Comparison of ENCODE assay signal across 8 cellular contexts in the genomic region with DNA sequence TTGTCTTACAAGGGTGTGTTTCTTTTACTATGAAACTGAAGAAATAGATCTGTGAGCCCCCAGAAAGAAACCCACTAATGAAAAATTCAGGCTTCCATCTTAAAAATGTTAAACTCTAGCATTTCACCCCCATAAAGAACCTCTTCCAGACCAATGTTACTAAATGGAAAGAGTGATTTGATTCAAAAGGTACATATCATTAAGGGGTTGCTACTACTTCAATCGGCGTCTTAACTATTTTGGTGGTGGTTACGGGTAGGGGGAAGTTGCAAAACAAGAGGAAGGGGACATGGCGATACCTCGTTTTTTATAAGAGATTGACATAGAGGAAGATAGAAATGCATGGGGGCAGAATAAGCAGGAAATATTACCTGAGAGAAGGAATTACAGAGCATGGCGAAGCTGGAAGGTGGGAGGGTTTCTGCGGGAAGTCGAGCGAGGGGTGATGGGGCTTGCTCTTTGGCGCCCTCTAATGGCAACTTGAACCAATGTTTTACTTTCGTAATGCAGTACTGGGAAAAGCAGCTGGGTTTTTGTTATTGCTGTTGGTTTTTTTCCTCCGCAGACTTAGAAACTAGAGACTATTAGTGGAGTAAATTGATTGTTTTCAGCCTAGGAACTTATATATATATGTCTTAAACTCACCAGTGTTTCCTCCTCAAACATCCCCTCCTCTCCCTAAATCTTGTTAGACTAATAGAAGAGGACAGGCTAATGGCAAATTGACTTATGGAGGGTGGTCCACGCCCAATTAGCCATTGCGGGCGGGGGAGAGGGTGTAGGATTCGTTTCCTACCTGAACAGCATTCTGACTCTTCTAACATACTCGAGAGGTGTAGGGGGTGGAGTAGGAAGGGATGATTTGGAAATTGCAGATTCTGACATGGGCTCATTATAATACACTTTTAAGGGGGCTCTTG. TPM values are rescaled to one million over a fixed set of nuclear protein-coding genes. Genes with fewer than 3 reads are reported as not detected.
DNase-seq lines count a peak whose midpoint lies in the region; ATAC-seq and FAIRE-seq lines count a peak whose summit lies in the region.

No MANE protein-coding gene starts in this region.

- peak; percentile 93 for FAIRE-seq in islet of Langerhans (lab: Jason Lieb, UNC)

- in situ Hi-C loops in T47D (cut with HindIII; ENCODE audit: low pct_unique_long_range_greater_than_20kb, low sequenced_read_pairs): no loop called here

- peak; percentile 61 for ATAC-seq in HG02588 (IDR thresholded peaks at IDR 0.05; ENCODE audit: unreplicated experiment)

- peak; percentile 34 for DNase-seq in activated naive CD4-positive, alpha-beta T cell treated with Interleukin-2 at 50 U/mL for 16 hours
- no peak for DNase-seq in activated naive CD4-positive, alpha-beta T cell (lab: John Stamatoyannopoulos, UW)
- DNase-seq in M059J (ENCODE audit: low read depth) (peak; percentile 76), RPMI8226 (peak; percentile 82), T47D (ENCODE audit: low read depth in 1 of 2, low spot score in 1 of 2) (peak; percentile 91 to 92)
- peak; percentile 39 for DNase-seq in stimulated activated CD4-positive, alpha-beta T cell treated with anti-CD3 and anti-CD28 coated beads, Interleukin-1b, Interleukin-23, amount 100 ng/mL, for 48 hours

RNA-seq across cellular contexts. Expression of a gene that starts 11.3 kb away (rescaled TPM):
- 1.6 and 2.0 TPM in 2 replicates for total RNA-seq in M059J (2014; rRNA removed; shearing (Covaris generic))

Comparison
In these comparisons a context has a peak if more than half of its experiments do, and no peak if none do; other contexts are left out.
1. DNase-seq: peak in activated naive CD4-positive, alpha-beta T cell treated with Interleukin-2 at 50 U/mL for 16 hours (single experiment), M059J (single experiment), RPMI8226 (single experiment), T47D (2 of 2) and stimulated activated CD4-positive, alpha-beta T cell treated with anti-CD3 and anti-CD28 coated beads, Interleukin-1b, Interleukin-23, amount 100 ng/mL, for 48 hours (single experiment); none in activated naive CD4-positive, alpha-beta T cell (0 of 4).